ENCODE assay signal across 15 cellular contexts in genomic region chrX:24372021-24372763, GRCh38. TPM values are rescaled to one million over a fixed set of nuclear protein-coding genes. Genes with fewer than 3 reads are reported as not detected.
DNase-seq lines count a peak whose midpoint lies in the region; ATAC-seq and TF ChIP-seq lines count a peak whose summit lies in the region.
"Had no signal": no experiment of that assay in that cellular context is flagged by ENCODE, and none has a peak within 500 bp of the region (broad histone marks: within the 10 kb centered on the region; RNA-seq: fewer than 3 reads in every experiment).

No MANE protein-coding gene starts in this region.

- no peak for TF ChIP-seq CTCF in hepatocyte (IDR thresholded peaks at IDR 0.05; ENCODE audit: poor library complexity)

- TF ChIP-seq POLR2A in GM18505 (IDR thresholded peaks at IDR 0.05; ENCODE audit: borderline replicate concordance, extremely low read depth, insufficient read depth, insufficient read length): no peak

- peak; percentile 61 for DNase-seq in H7
- DNase-seq in NCI-H82 treated with DMSO at 0.1 percent for 48 hours (lab: John Stamatoyannopoulos, UW; ENCODE audit: unreplicated experiment): peak; percentile 33
- no peak for DNase-seq in hepatocyte (ENCODE audit: low spot score)
- DNase-seq in retina: peak; percentile 29
- DNase-seq in NCI-H1417 treated with DMSO at 0.1 percent for 48 hours (lab: John Stamatoyannopoulos, UW): no peak

- no peak overlapping the region for H2AFZ ChIP-seq in hepatocyte

- H3K4me2 ChIP-seq in hepatocyte: peak overlapping the region; percentile 74

- peaks cover 3% of the 10 kb centered on the region for H3K4me1 ChIP-seq in hepatocyte (ENCODE audit: insufficient read depth)
- H3K4me1 ChIP-seq: body of pancreas had no signal

- ATAC-seq in GM18505 (IDR thresholded peaks at IDR 0.05; ENCODE audit: unreplicated experiment): no peak
- no peak for ATAC-seq in GM21423 (IDR thresholded peaks at IDR 0.05; ENCODE audit: unreplicated experiment)

- H3K36me3 ChIP-seq in H7 (replicated peaks; ENCODE audit: control insufficient read depth, insufficient read depth, low read length): no peaks in the 10 kb centered on the region
- no peaks in the 10 kb centered on the region for H3K36me3 ChIP-seq in hepatocyte (replicated peaks; ENCODE audit: insufficient read depth, low read depth)
- H3K36me3 ChIP-seq: tibial artery had no signal

- H3K27me3 ChIP-seq in H7 (ENCODE audit: control insufficient read depth, insufficient read depth, low read length): peaks cover 10% of the 10 kb centered on the region; the same call in 1 of the 2 replicates
- H3K27me3 ChIP-seq in hepatocyte: peaks cover 10% of the 10 kb centered on the region
- H3K27me3 ChIP-seq: body of pancreas, tibial artery had no signal

- 25% methylated on average over 29 of the region's 29 CpGs for WGBS in hepatocyte (ENCODE audit: low lambda C conversion rate, missing lambda C conversion rate)

- peak overlapping the region; percentile 13; the same call in 1 of the 2 replicates for H3K4me3 ChIP-seq in H7 (ENCODE audit: insufficient read depth, low read depth, low read length)
- no peak overlapping the region for H3K4me3 ChIP-seq in hepatocyte
- H3K4me3 ChIP-seq: body of pancreas, coronary artery, tibial artery had no signal

- H3K79me2 ChIP-seq in hepatocyte: no peaks in the 10 kb centered on the region

- no peaks in the 10 kb centered on the region for H4K20me1 ChIP-seq in hepatocyte (ENCODE audit: insufficient read depth, poor library complexity, severe bottlenecking)

- H3K27ac ChIP-seq in hepatocyte: no peak overlapping the region
- H3K27ac ChIP-seq: body of pancreas, coronary artery, tibial artery had no signal

- no peaks in the 10 kb centered on the region for H3K9me2 ChIP-seq in hepatocyte (replicated peaks; ENCODE audit: insufficient read depth)

- no peaks in the 10 kb centered on the region for H3K9me3 ChIP-seq in hepatocyte (ENCODE audit: low read depth)
- H3K9me3 ChIP-seq: body of pancreas, tibial artery had no signal

RNA-seq across cellular contexts. Expression of gene SUPT20HL1, which starts 11.8 kb away (rescaled TPM):
- not detected in 2 replicates for total RNA-seq in H7 (2014; rRNA removed; shearing (Covaris generic))
- total RNA-seq in hepatocyte: not detected in 2 replicates
- 0.07 TPM in 1 of 2 replicates, not detected in the other for polyA plus RNA-seq in hepatocyte
- total RNA-seq: activated T-helper 2 cell treated with anti-CD3 and anti-CD28 coated beads, Interferon-gamma antibody, Interleukin-2, Interleukin-4, amounts not matched to agents 10 μg/mL and 5 μg/mL and 100 μg/mL, durations not matched to agents 14 hours and 24 hours and 36 hours; CD4-positive, CD25-positive, alpha-beta regulatory T cell; HepG2; mesenteric fat pad; naive thymus-derived CD8-positive, alpha-beta T cell had no signal
- polyA plus RNA-seq: CD4-positive, CD25-positive, alpha-beta regulatory T cell; HepG2; naive thymus-derived CD8-positive, alpha-beta T cell had no signal

RNA-seq across cellular contexts. Expression of gene SUPT20HL2, which starts 58.3 kb away (rescaled TPM):
- 0.14 TPM in 1 of 2 replicates, not detected in the other for total RNA-seq in H7 (2014; rRNA removed; shearing (Covaris generic))
- not detected in 2 replicates for total RNA-seq in hepatocyte
- polyA plus RNA-seq in hepatocyte: not detected in 2 replicates
- total RNA-seq: activated T-helper 2 cell treated with anti-CD3 and anti-CD28 coated beads, Interferon-gamma antibody, Interleukin-2, Interleukin-4, amounts not matched to agents 10 μg/mL and 5 μg/mL and 100 μg/mL, durations not matched to agents 14 hours and 24 hours and 36 hours; body of pancreas; CD4-positive, CD25-positive, alpha-beta regulatory T cell; HepG2; mesenteric fat pad; naive thymus-derived CD8-positive, alpha-beta T cell had no signal
- polyA plus RNA-seq: CD4-positive, CD25-positive, alpha-beta regulatory T cell; HepG2; naive thymus-derived CD8-positive, alpha-beta T cell had no signal

Comparison
In these comparisons a context has a peak if more than half of its experiments do, and no peak if none do; other contexts are left out.
1. DNase-seq: peak in H7 (single experiment), NCI-H82 treated with DMSO at 0.1 percent for 48 hours (single experiment) and retina (single experiment); none in hepatocyte (single experiment) and NCI-H1417 treated with DMSO at 0.1 percent for 48 hours (single experiment).